ENCODE assay signal across 19 cellular contexts in genomic region chr18:66607632-66608031, GRCh38. TPM values are rescaled to one million over a fixed set of nuclear protein-coding genes. Genes with fewer than 3 reads are reported as not detected.
DNase-seq lines count a peak whose midpoint lies in the region; ATAC-seq and TF ChIP-seq lines count a peak whose summit lies in the region.
"Had no signal": no experiment of that assay in that cellular context is flagged by ENCODE, and none has a peak within 500 bp of the region (broad histone marks: within the 10 kb centered on the region; RNA-seq: fewer than 3 reads in every experiment).

No MANE protein-coding gene starts in this region.

- TF ChIP-seq CTCF in WTC11 (IDR thresholded peaks at IDR 0.05), result no peak

- DNase-seq in WTC11 (ENCODE audit: low spot score) (no peak), dedifferentiated amniotic fluid mesenchymal stem cell (ENCODE audit: extremely low spot score) (peak; percentile 5), HPDE6-E6E7 (ENCODE audit: extremely low spot score) (no peak), DMS79 treated with DMSO at 0.1 percent for 48 hours (lab: John Stamatoyannopoulos, UW) (no peak)
- DNase-seq in NK-92 treated with Interleukin-12 subunit alpha and Interleukin-12 subunit beta, amount 100 ng/mL, for 24 hours (lab: John Stamatoyannopoulos, UW), result no peak
- DNase-seq: 8988T; AML-193; Caco-2; Calu3; CD4-positive, alpha-beta T cell; CD8-positive, alpha-beta T cell; DND-41; EL; GDM1 had no signal

- H3K27me3 Mint-ChIP-seq in WTC11 (ENCODE audit: low read depth), result no peaks in the 10 kb centered on the region
- H3K27me3 Mint-ChIP-seq: B cell; CD4-positive, alpha-beta T cell had no signal

- H3K27ac Mint-ChIP-seq in WTC11, result no peak overlapping the region
- H3K27ac Mint-ChIP-seq: B cell; CD4-positive, alpha-beta T cell; CD8-positive, alpha-beta T cell had no signal

- no peaks in the 10 kb centered on the region for H3K4me1 Mint-ChIP-seq in WTC11
- H3K4me1 Mint-ChIP-seq: B cell had no signal

- H3K4me3 Mint-ChIP-seq in WTC11, result no peak overlapping the region
- H3K4me3 Mint-ChIP-seq: B cell; CD4-positive, alpha-beta T cell; CD8-positive, alpha-beta T cell had no signal

- peaks cover 8% of the 10 kb centered on the region for H3K9me3 Mint-ChIP-seq in WTC11
- H3K9me3 Mint-ChIP-seq: CD4-positive, alpha-beta T cell had no signal

- CTCF ChIA-PET in WTC11 (lab: Charles Lee), result no interaction called here

- POLR2A ChIA-PET in WTC11 (lab: Charles Lee), result no interaction called here

- no peaks in the 10 kb centered on the region for H3K36me3 Mint-ChIP-seq in WTC11
- H3K36me3 Mint-ChIP-seq: CD8-positive, alpha-beta T cell had no signal

- ATAC-seq in WTC11, result no peak
- ATAC-seq: A549; CD8-positive, alpha-beta T cell; GM12878 had no signal

TF ChIP-seq in WTC11, 78 proteins besides CTCF, POLR2A, EP300 and RAD21:
- TF ChIP-seq HMGA2 (CRISPR knock-in tag; IDR thresholded peaks at IDR 0.05) (peak; percentile 91), ATF2 (CRISPR knock-in tag; IDR thresholded peaks at IDR 0.05; ENCODE audit: borderline replicate concordance, low read depth) (no peak)

RNA-seq across cellular contexts. Expression of gene CDH19, which starts 3.7 kb away (rescaled TPM):
- total RNA-seq in WTC11 (2021), result 0.07 to 0.14 TPM in 2 of 3 replicates, not detected in the other
- total RNA-seq: B cell; Caco-2; CD4-positive, alpha-beta T cell; CD8-positive, alpha-beta T cell; Daoy; G401; GM12878 had no signal
